In the genomic region with DNA sequence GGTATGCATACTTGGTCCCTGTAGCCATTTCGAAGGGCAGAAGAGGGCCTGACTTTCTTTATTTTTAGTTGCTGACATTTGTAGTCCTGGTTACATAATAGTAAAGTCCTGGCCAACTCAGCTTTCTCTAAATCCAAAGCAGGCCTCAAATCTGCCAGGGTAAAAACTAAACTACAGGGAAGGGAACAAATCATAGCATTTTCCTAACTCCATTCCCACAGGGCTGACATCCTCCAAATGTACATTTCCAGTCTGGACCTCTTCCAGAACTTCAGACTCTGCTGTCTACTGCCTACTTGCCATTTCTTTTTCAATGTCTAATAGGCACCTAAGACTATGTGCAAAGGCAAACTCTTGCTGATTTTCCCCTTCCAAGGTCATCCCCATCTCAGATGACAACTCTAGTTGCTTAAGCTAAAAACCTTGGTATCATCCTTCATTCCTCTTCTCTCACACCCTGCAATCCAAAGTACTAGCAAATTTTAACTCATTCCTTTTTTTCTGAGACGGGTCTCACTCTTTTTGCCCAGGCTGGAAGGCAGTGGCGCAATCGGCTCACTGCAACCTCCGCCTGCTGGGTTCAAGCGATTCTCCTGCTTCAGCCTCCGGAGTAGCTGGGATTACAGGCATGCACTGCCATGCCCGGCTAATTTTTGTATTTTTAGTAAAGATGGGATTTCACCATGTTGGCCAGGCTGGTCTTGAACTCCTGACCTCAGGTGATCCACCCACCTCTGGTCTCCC, we compare ENCODE assay signal across 7 cellular contexts. TPM values are rescaled to one million over a fixed set of nuclear protein-coding genes. Genes with fewer than 3 reads are reported as not detected.
A peak's percentile ranks its signal among the peaks of the same experiment; 100 is the strongest.
DNase-seq lines count a peak whose midpoint lies in the region; ATAC-seq and TF ChIP-seq lines count a peak whose summit lies in the region.

No MANE protein-coding gene starts in this region.

- intact Hi-C loops in HCT116 (cut with micrococcal nuclease): no loop called here

- TF ChIP-seq RAD21 in HCT116 (IDR thresholded peaks at IDR 0.05; ENCODE audit: low read depth): no peak

- H3K4me2 ChIP-seq in HCT116 (ENCODE audit: low read length): peak overlapping the region; percentile 94; the same call in 1 of the 2 replicates
- H3K4me2 ChIP-seq in smooth muscle cell: peak overlapping the region; percentile 88

- peaks cover 7% of the 10 kb centered on the region; the same call in 1 of the 2 replicates for H4K20me1 ChIP-seq in HCT116 (ENCODE audit: insufficient read depth)
- peaks cover 41% of the 10 kb centered on the region for H4K20me1 ChIP-seq in smooth muscle cell (ENCODE audit: low read depth)

- H3K9me2 ChIP-seq in HCT116 (ENCODE audit: insufficient read depth): no peaks in the 10 kb centered on the region

- H3K79me2 ChIP-seq in HCT116 (ENCODE audit: insufficient read depth, low read length): peaks cover 49% of the 10 kb centered on the region
- H3K79me2 ChIP-seq in smooth muscle cell (ENCODE audit: low read depth): peaks cover 25% of the 10 kb centered on the region

- no peak for TF ChIP-seq CTCF in HCT116 (IDR thresholded peaks at IDR 0.05 in 2 of 3, conservative IDR thresholded peaks at IDR 0.05 in 1 of 3; ENCODE audit: borderline replicate concordance in 1 of 3, insufficient read depth in 1 of 3, low read depth in 2 of 3, low read length in 2 of 3)
- TF ChIP-seq CTCF in fibroblast of villous mesenchyme (IDR thresholded peaks at IDR 0.05; ENCODE audit: insufficient read depth, low read depth, low read length): no peak
- TF ChIP-seq CTCF in smooth muscle cell (IDR thresholded peaks at IDR 0.05; ENCODE audit: borderline replicate concordance, insufficient read depth, poor library complexity, severe bottlenecking): no peak

- POLR2A ChIA-PET in HCT116 (lab: Charles Lee): interaction anchor here (1.1 to 1.6 kb wide), 3 partner anchors 13 to 29 kb away, joined by 3 to 4 read pairs (median 4); a partner anchor contains a TSS
- POLR2A ChIA-PET in activated CD4-positive, alpha-beta memory T cell treated with anti-CD3 and anti-CD28 coated beads, Interleukin-2, amount 10 ng/mL, durations not matched to agents 7 days and 5 days (lab: Charles Lee): interaction anchor here (0.8 to 4.5 kb wide), 7 partner anchors 15 to 57 kb away, joined by 3 to 30 read pairs (median 3); a partner anchor contains a TSS

- H3K4me3 Mint-ChIP-seq in activated CD4-positive, alpha-beta memory T cell treated with anti-CD3 and anti-CD28 coated beads, Interleukin-2, amount 10 ng/mL, durations not matched to agents 7 days and 5 days: peak overlapping the region; percentile 82

- H3K4me1 Mint-ChIP-seq in activated CD4-positive, alpha-beta memory T cell treated with anti-CD3 and anti-CD28 coated beads, Interleukin-2, amount 10 ng/mL, durations not matched to agents 7 days and 5 days: peaks cover 43% of the 10 kb centered on the region

- BruUV-seq in HCT116 (replicated peaks; lab: Mats Ljungman, UMichigan): no TSS peak

- H3K27ac ChIP-seq in HCT116 (ENCODE audit: low read depth, low read length): no peak overlapping the region; the same call in 1 of the 2 replicates
- peak overlapping the region; percentile 98 for H3K27ac ChIP-seq in smooth muscle cell (ENCODE audit: low read depth)

- WGBS in smooth muscle cell (ENCODE audit: low lambda C conversion rate): 84% methylated on average over 8 of the region's 8 CpGs

- H3K36me3 ChIP-seq in HCT116 (ENCODE audit: control insufficient read depth in 1 of 2, insufficient read depth in 2 of 2, low read length in 2 of 2) (peaks cover 32 to 41% of the 10 kb centered on the region in 2 experiments; a peak in 3 of 4 replicates), smooth muscle cell (ENCODE audit: low read depth) (peaks cover 5% of the 10 kb centered on the region)

- DNase-seq in HCT116 (ENCODE audit: low read depth, low spot score): no peak
- DNase-seq in activated CD4-positive, alpha-beta memory T cell treated with anti-CD3 and anti-CD28 coated beads, Interleukin-2, amount 10 ng/mL, durations not matched to agents 7 days and 5 days: no peak
- peak; percentile 37 for DNase-seq in fibroblast of villous mesenchyme (ENCODE audit: low read depth)
- no peak for DNase-seq in smooth muscle cell (lab: John Stamatoyannopoulos, UW; ENCODE audit: unreplicated experiment)
- no peak for DNase-seq in NOMO-1 treated with DMSO at 0.1 percent for 48 hours (lab: John Stamatoyannopoulos, UW; ENCODE audit: unreplicated experiment)
- no peak for DNase-seq in stimulated activated CD4-positive, alpha-beta T cell treated with anti-CD3 and anti-CD28 coated beads, Interleukin-4, amount 100 ng/mL, for 4 hours
- no peak for DNase-seq in middle frontal gyrus (ENCODE audit: extremely low spot score, low spot score)

- peaks cover 62% of the 10 kb centered on the region for H3K36me3 Mint-ChIP-seq in activated CD4-positive, alpha-beta memory T cell treated with anti-CD3 and anti-CD28 coated beads, Interleukin-2, amount 10 ng/mL, durations not matched to agents 7 days and 5 days (ENCODE audit: low read depth)

- peak overlapping the region; percentile 100 for H3K27ac Mint-ChIP-seq in activated CD4-positive, alpha-beta memory T cell treated with anti-CD3 and anti-CD28 coated beads, Interleukin-2, amount 10 ng/mL, durations not matched to agents 7 days and 5 days

- no peak overlapping the region for H2AFZ ChIP-seq in HCT116 (ENCODE audit: low read depth, low read length, poor library complexity, severe bottlenecking)
- H2AFZ ChIP-seq in smooth muscle cell (ENCODE audit: low read depth): no peak overlapping the region

- H3K4me3 ChIP-seq in HCT116 (replicated peaks in 1 of 2; ENCODE audit: low read depth in 1 of 2, low read length in 2 of 2) (peak overlapping the region in 1 of 2 experiments; percentile 88; a peak in 3 of 4 replicates), fibroblast of villous mesenchyme (ENCODE audit: low read depth, low read length) (peak overlapping the region; percentile 95), smooth muscle cell (peak overlapping the region; percentile 89)

- no peaks in the 10 kb centered on the region for H3K9me3 Mint-ChIP-seq in activated CD4-positive, alpha-beta memory T cell treated with anti-CD3 and anti-CD28 coated beads, Interleukin-2, amount 10 ng/mL, durations not matched to agents 7 days and 5 days

- RAD21 ChIA-PET in HCT116 (lab: Charles Lee; ENCODE audit: low non-redundant PET in 1 of 2, low total read pairs in 2 of 2, uncharacterized antibody in 2 of 2, unreplicated experiment in 2 of 2): no interaction called here

- H3F3A ChIP-seq in smooth muscle cell (ENCODE audit: low read depth): peaks cover 68% of the 10 kb centered on the region

- no peak overlapping the region for H3K9ac ChIP-seq in HCT116 (ENCODE audit: low read length)
- peak overlapping the region; percentile 23 for H3K9ac ChIP-seq in smooth muscle cell (ENCODE audit: low read depth)

- no peaks in the 10 kb centered on the region for H3K9me3 ChIP-seq in HCT116 (ENCODE audit: control insufficient read depth in 1 of 2, insufficient read depth in 1 of 2, low read depth in 1 of 2, low read length in 2 of 2)
- no peaks in the 10 kb centered on the region for H3K9me3 ChIP-seq in smooth muscle cell (replicated peaks; ENCODE audit: low read depth)

- ATAC-seq in HCT116: no peak

- H3K27me3 ChIP-seq in HCT116 (ENCODE audit: insufficient read depth, low read length): no peaks in the 10 kb centered on the region
- no peaks in the 10 kb centered on the region for H3K27me3 ChIP-seq in smooth muscle cell (ENCODE audit: low read depth)

- H3K4me1 ChIP-seq in HCT116 (ENCODE audit: control insufficient read depth in 1 of 2, insufficient read depth in 2 of 2, low read length in 2 of 2): peaks cover 15 to 41% of the 10 kb centered on the region in 2 experiments
- peaks cover 25% of the 10 kb centered on the region for H3K4me1 ChIP-seq in smooth muscle cell (ENCODE audit: low read depth)

- TF ChIP-seq POLR2A in HCT116 (IDR thresholded peaks at IDR 0.05; ENCODE audit: borderline replicate concordance, extremely low read depth, insufficient read depth, insufficient read length): no peak

- no peaks in the 10 kb centered on the region for H3K27me3 Mint-ChIP-seq in activated CD4-positive, alpha-beta memory T cell treated with anti-CD3 and anti-CD28 coated beads, Interleukin-2, amount 10 ng/mL, durations not matched to agents 7 days and 5 days

- CTCF ChIA-PET in HCT116 (lab: Charles Lee): no interaction called here
- CTCF ChIA-PET in activated CD4-positive, alpha-beta memory T cell treated with anti-CD3 and anti-CD28 coated beads, Interleukin-2, amount 10 ng/mL, durations not matched to agents 7 days and 5 days (lab: Charles Lee): interaction anchor here (0.9 to 1.5 kb wide), 2 partner anchors 27 to 59 kb away, joined by 3 to 7 read pairs; a partner anchor contains a TSS

RNA-seq across cellular contexts. Expression of a gene that starts 2.0 kb away (rescaled TPM):
- total RNA-seq in HCT116 (2021; ENCODE audit: unreplicated experiment) (84.7 TPM), fibroblast of villous mesenchyme (18.1 and 56.7 TPM in 2 replicates), smooth muscle cell (25.8 and 28.4 TPM in 2 replicates)
- polyA plus RNA-seq in HCT116 (2012): 61.6 and 155 TPM in 2 replicates
- 10 to 100 TPM; 19.1 to 22.7 TPM for total RNA-seq in activated CD4-positive, alpha-beta memory T cell treated with anti-CD3 and anti-CD28 coated beads, Interleukin-2, amount 10 ng/mL, durations not matched to agents 7 days and 5 days
- 27.8 and 43.5 TPM in 2 replicates for polyA plus RNA-seq in smooth muscle cell

RNA-seq across cellular contexts. Expression of a gene that starts 4.3 kb away (rescaled TPM):
- total RNA-seq in HCT116 (2021; ENCODE audit: unreplicated experiment) (70.1 TPM), fibroblast of villous mesenchyme (4.8 and 6.9 TPM in 2 replicates), smooth muscle cell (3.7 and 9.1 TPM in 2 replicates)
- 31.0 and 33.2 TPM in 2 replicates for polyA plus RNA-seq in HCT116 (2012)
- 10 to 100 TPM; 71.7 to 73.4 TPM for total RNA-seq in activated CD4-positive, alpha-beta memory T cell treated with anti-CD3 and anti-CD28 coated beads, Interleukin-2, amount 10 ng/mL, durations not matched to agents 7 days and 5 days
- 11.7 and 18.4 TPM in 2 replicates for polyA plus RNA-seq in smooth muscle cell

RNA-seq across cellular contexts. Expression of a gene that starts 28.6 kb away (rescaled TPM):
- total RNA-seq in HCT116 (2021; ENCODE audit: unreplicated experiment) (95.9 TPM), fibroblast of villous mesenchyme (111 and 120 TPM in 2 replicates), smooth muscle cell (88.0 and 107 TPM in 2 replicates)
- 89.2 and 125 TPM in 2 replicates for polyA plus RNA-seq in HCT116 (2012)
- 10 to 100 TPM; 80.9 to 85.1 TPM for total RNA-seq in activated CD4-positive, alpha-beta memory T cell treated with anti-CD3 and anti-CD28 coated beads, Interleukin-2, amount 10 ng/mL, durations not matched to agents 7 days and 5 days
- polyA plus RNA-seq in smooth muscle cell: 119 and 127 TPM in 2 replicates

RNA-seq across cellular contexts. Expression of a gene that starts 30.5 kb away (rescaled TPM):
- total RNA-seq in HCT116 (2021; ENCODE audit: unreplicated experiment): 344 TPM
- 228 and 235 TPM in 2 replicates for polyA plus RNA-seq in HCT116 (2012)
- 100 to 1,000 TPM; 262 to 282 TPM for total RNA-seq in activated CD4-positive, alpha-beta memory T cell treated with anti-CD3 and anti-CD28 coated beads, Interleukin-2, amount 10 ng/mL, durations not matched to agents 7 days and 5 days
- 158 and 244 TPM in 2 replicates for total RNA-seq in fibroblast of villous mesenchyme
- total RNA-seq in smooth muscle cell: 192 and 629 TPM in 2 replicates
- polyA plus RNA-seq in smooth muscle cell: 186 and 187 TPM in 2 replicates

RNA-seq across cellular contexts. Expression of a gene that starts 31.5 kb away (rescaled TPM):
- total RNA-seq in HCT116 (2021; ENCODE audit: unreplicated experiment) (5.2 TPM), fibroblast of villous mesenchyme (0.86 and 1.3 TPM in 2 replicates), smooth muscle cell (2.2 and 2.8 TPM in 2 replicates)
- polyA plus RNA-seq in HCT116 (2012): 2.7 and 3.5 TPM in 2 replicates
- total RNA-seq in activated CD4-positive, alpha-beta memory T cell treated with anti-CD3 and anti-CD28 coated beads, Interleukin-2, amount 10 ng/mL, durations not matched to agents 7 days and 5 days: 1 to 10 TPM in 1 of 2 experiments, under 1 TPM in 1; 0.93 to 1.0 TPM
- 0.34 and 0.53 TPM in 2 replicates for polyA plus RNA-seq in smooth muscle cell
